9 cellular contexts compared by ENCODE assay signal in the genomic region with DNA sequence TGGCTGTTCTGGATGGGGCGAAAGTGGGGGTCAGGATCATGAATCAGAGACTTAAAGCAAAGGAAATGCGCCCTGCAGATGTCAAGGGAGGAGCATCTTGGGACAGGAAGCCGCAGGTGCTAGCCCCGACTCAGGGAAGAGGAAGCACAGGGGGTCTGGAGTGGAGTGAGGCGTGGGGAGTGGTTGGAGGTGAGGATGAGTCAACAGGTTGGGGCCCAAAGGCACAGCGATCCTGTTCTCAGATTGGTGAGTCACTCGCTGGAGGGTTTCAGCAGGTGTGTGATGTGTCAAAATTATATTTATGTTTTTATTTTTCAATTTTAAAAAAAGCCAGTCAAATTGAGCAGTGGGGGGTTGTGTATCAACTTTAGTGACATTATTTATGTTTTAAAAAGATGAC. TPM values are rescaled to one million over a fixed set of nuclear protein-coding genes. Genes with fewer than 3 reads are reported as not detected.
DNase-seq lines count a peak whose midpoint lies in the region; ATAC-seq and TF ChIP-seq lines count a peak whose summit lies in the region.
"Had no signal": no experiment of that assay in that cellular context is flagged by ENCODE, and none has a peak within 500 bp of the region (broad histone marks: within the 10 kb centered on the region; RNA-seq: fewer than 3 reads in every experiment).

No MANE protein-coding gene starts in this region.

- H3K27me3 ChIP-seq in lower lobe of right lung (ENCODE audit: low read depth) = no peaks in the 10 kb centered on the region

- no peaks in the 10 kb centered on the region for H3K36me3 Mint-ChIP-seq in chondrocyte (ENCODE audit: low read depth)

- H3K36me3 ChIP-seq in lower lobe of right lung = no peaks in the 10 kb centered on the region

- peaks cover 3% of the 10 kb centered on the region for H3K27me3 Mint-ChIP-seq in chondrocyte (ENCODE audit: low read depth)

- intact Hi-C loops in lower lobe of right lung (cut with DNase I) = no loop called here

- no peaks in the 10 kb centered on the region for H3K4me1 Mint-ChIP-seq in chondrocyte (ENCODE audit: low read depth)

- no peak overlapping the region for H3K4me3 ChIP-seq in lower lobe of right lung
- H3K4me3 ChIP-seq: GM23248 had no signal

- H3K27ac Mint-ChIP-seq in chondrocyte (ENCODE audit: unreplicated experiment) = no peak overlapping the region

- no peak overlapping the region for H3K4me3 Mint-ChIP-seq in chondrocyte (ENCODE audit: unreplicated experiment)

- no peaks in the 10 kb centered on the region for H3K4me1 ChIP-seq in lower lobe of right lung

- no peaks in the 10 kb centered on the region for H3K9me3 Mint-ChIP-seq in chondrocyte (ENCODE audit: low read depth)

- TF ChIP-seq CTCF in chondrocyte (IDR thresholded peaks at IDR 0.05) (no peak), lower lobe of right lung (IDR thresholded peaks at IDR 0.05) (no peak)

- DNase-seq in HT1080 (ENCODE audit: low read depth) = peak; percentile 59
- DNase-seq in activated CD4-positive, CD25-positive, alpha-beta regulatory T cell treated with anti-CD3 and anti-CD28 coated beads, Interleukin-2, amount 50 U/mL, for 72 hours = peak; percentile 58
- DNase-seq in chondrocyte (ENCODE audit: low spot score) = peak; percentile 41
- peak; percentile 43 to 59 for DNase-seq in stimulated activated CD8-positive, alpha-beta memory T cell treated with anti-CD3 and anti-CD28 coated beads, Interleukin-15, amount 100 ng/mL, for 4 hours (ENCODE audit: low read depth in 2 of 2)
- DNase-seq in NCI-H226 = no peak
- DNase-seq in lower lobe of right lung = no peak
- DNase-seq in hypothalamus (lab: John Stamatoyannopoulos, UW) = no peak
- DNase-seq: GM23248 had no signal

- ATAC-seq in SK-N-SH treated with all-trans-retinoic acid at 6 μM for 48 hours (no peak), lower lobe of right lung (no peak)

- H3K27ac ChIP-seq in lower lobe of right lung = no peak overlapping the region
- H3K27ac ChIP-seq: GM23248 had no signal

- H3K9me3 ChIP-seq in lower lobe of right lung = no peaks in the 10 kb centered on the region

TF ChIP-seq in SK-N-SH treated with all-trans-retinoic acid at 6 μM for 48 hours, 23 proteins besides CTCF, POLR2A, EP300 and RAD21:
- TF ChIP-seq ZC3H10 (CRISPR knock-in tag; IDR thresholded peaks at IDR 0.05) = no peak
- no peak for TF ChIP-seq TCF4 (CRISPR knock-in tag; IDR thresholded peaks at IDR 0.05; ENCODE audit: borderline replicate concordance)
- TF ChIP-seq ZNF8 (CRISPR knock-in tag; IDR thresholded peaks at IDR 0.05) = no peak
- no peak for TF ChIP-seq GLIS3 (CRISPR knock-in tag; IDR thresholded peaks at IDR 0.05)
- TF ChIP-seq, protein P1, sequence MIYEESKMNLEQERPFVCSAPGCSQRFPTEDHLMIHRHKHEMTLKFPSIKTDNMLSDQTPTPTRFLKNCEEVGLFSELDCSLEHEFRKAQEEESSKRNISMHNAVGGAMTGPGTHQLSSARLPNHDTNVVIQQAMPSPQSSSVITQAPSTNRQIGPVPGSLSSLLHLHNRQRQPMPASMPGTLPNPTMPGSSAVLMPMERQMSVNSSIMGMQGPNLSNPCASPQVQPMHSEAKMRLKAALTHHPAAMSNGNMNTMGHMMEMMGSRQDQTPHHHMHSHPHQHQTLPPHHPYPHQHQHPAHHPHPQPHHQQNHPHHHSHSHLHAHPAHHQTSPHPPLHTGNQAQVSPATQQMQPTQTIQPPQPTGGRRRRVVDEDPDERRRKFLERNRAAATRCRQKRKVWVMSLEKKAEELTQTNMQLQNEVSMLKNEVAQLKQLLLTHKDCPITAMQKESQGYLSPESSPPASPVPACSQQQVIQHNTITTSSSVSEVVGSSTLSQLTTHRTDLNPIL (CRISPR knock-in tag; IDR thresholded peaks at IDR 0.05; ENCODE audit: low read depth) = no peak
- TF ChIP-seq ZFP3 (CRISPR knock-in tag; IDR thresholded peaks at IDR 0.05) = no peak
- TF ChIP-seq ZNF565 (CRISPR knock-in tag; conservative IDR thresholded peaks at IDR 0.05; ENCODE audit: low read depth) = no peak
- TF ChIP-seq ARNTL (CRISPR knock-in tag; IDR thresholded peaks at IDR 0.05; ENCODE audit: borderline replicate concordance, low read depth) = no peak
- no peak for TF ChIP-seq POU6F1 (CRISPR knock-in tag; IDR thresholded peaks at IDR 0.05; ENCODE audit: borderline replicate concordance, low read depth)
- TF ChIP-seq BACH2 (CRISPR knock-in tag; IDR thresholded peaks at IDR 0.05; ENCODE audit: borderline replicate concordance) = no peak
- no peak for TF ChIP-seq ZFP30 (CRISPR knock-in tag; IDR thresholded peaks at IDR 0.05)
- TF ChIP-seq ZNF70 (CRISPR knock-in tag; IDR thresholded peaks at IDR 0.05) = no peak

RNA-seq across cellular contexts. Expression of gene PACSIN1, which starts 19.0 kb away (rescaled TPM):
- not detected in 2 replicates for total RNA-seq in HT1080 (2014; rRNA removed; shearing (Covaris generic))
- polyA plus RNA-seq in HT1080 (2015; cell fraction: cytosol; rRNA removed) = 0.01 and 0.06 TPM in 2 replicates
- 0.02 TPM in 1 of 2 replicates, not detected in the other for polyA plus RNA-seq in HT1080 (2015; cell fraction: nucleus; rRNA removed)
- total RNA-seq in chondrocyte = 0.15 to 0.21 TPM in 2 of 3 replicates, not detected in the other
- not detected for total RNA-seq in lower lobe of right lung
- total RNA-seq: GM23248 had no signal
- polyA plus RNA-seq: GM23248 had no signal

RNA-seq across cellular contexts. Expression of gene RPS10, which starts 59.0 kb away (rescaled TPM):
- total RNA-seq in HT1080 (2014; rRNA removed; shearing (Covaris generic)) = 1,808 and 3,039 TPM in 2 replicates
- polyA plus RNA-seq in HT1080 (2015; cell fraction: cytosol; rRNA removed) = 4,132 and 4,778 TPM in 2 replicates
- 1,345 and 1,445 TPM in 2 replicates for polyA plus RNA-seq in HT1080 (2015; cell fraction: nucleus; rRNA removed)
- total RNA-seq in chondrocyte (751 to 941 TPM (median 771 TPM) in 3 replicates), lower lobe of right lung (956 TPM)

Comparison
In these comparisons a context has a peak if more than half of its experiments do, and no peak if none do; other contexts are left out.
1. DNase-seq: peak in HT1080 (single experiment), activated CD4-positive, CD25-positive, alpha-beta regulatory T cell treated with anti-CD3 and anti-CD28 coated beads, Interleukin-2, amount 50 U/mL, for 72 hours (single experiment), chondrocyte (single experiment) and stimulated activated CD8-positive, alpha-beta memory T cell treated with anti-CD3 and anti-CD28 coated beads, Interleukin-15, amount 100 ng/mL, for 4 hours (2 of 2); none in NCI-H226 (single experiment), lower lobe of right lung (single experiment) and hypothalamus (0 of 51).